Comparison of ENCODE assay signal across 22 cellular contexts in genomic region chr9:137750007-137750406, GRCh38.
"Had no signal": no experiment of that assay in that cellular context is flagged by ENCODE, and none has a peak within 500 bp of the region (broad histone marks: within the 10 kb centered on the region; RNA-seq: fewer than 3 reads in every experiment).

No MANE protein-coding gene starts in this region.

- H3K9me3 Mint-ChIP-seq: activated B cell treated with CpG ODN at 0.5 μM for 24 hours; activated naive CD4-positive, alpha-beta T cell treated with anti-CD3 and anti-CD28 coated beads, Interleukin-2, amount 50 U/mL, for 24 hours; immature natural killer cell; memory B cell had no signal

- DNase-seq: activated B cell treated with CpG ODN at 0.5 μM for 24 hours; activated CD4-positive, alpha-beta T cell treated with anti-CD3 and anti-CD28 coated beads for 48 hours; activated CD8-positive, alpha-beta memory T cell treated with anti-CD3 and anti-CD28 coated beads, Interleukin-2, amount 50 U/mL, for 4 hours; activated gamma-delta T cell; activated T-cell treated with anti-CD3 and anti-CD28 coated beads, Interleukin-2, amount 50 U/mL, for 48 hours; adrenal gland; effector CD4-positive, alpha-beta T cell; esophagus squamous epithelium; immature natural killer cell; left ventricle myocardium superior; sigmoid colon; stimulated activated CD4-positive, alpha-beta T cell treated with anti-CD3 and anti-CD28 coated beads, Interleukin-4, amount 100 ng/mL, for 4 hours; stimulated activated naive CD4-positive, alpha-beta T cell; substantia nigra; tibial artery had no signal

- H3K27me3 ChIP-seq: adrenal gland, esophagus squamous epithelium, neutrophil, sigmoid colon, tibial artery had no signal

- H3K4me3 ChIP-seq: adrenal gland, esophagus squamous epithelium, sigmoid colon, tibial artery had no signal

- H3K4me1 ChIP-seq: parathyroid adenoma, sigmoid colon had no signal

- H3K27ac ChIP-seq: adrenal gland, esophagus squamous epithelium, neutrophil, parathyroid adenoma, sigmoid colon, tibial artery had no signal

- H3K9me3 ChIP-seq: adrenal gland, neutrophil, sigmoid colon, tibial artery had no signal

- FAIRE-seq: astrocyte, bronchial epithelial cell, endothelial cell of umbilical vein had no signal

- H3K27ac Mint-ChIP-seq: activated B cell treated with CpG ODN at 0.5 μM for 24 hours; activated naive CD4-positive, alpha-beta T cell treated with anti-CD3 and anti-CD28 coated beads, Interleukin-2, amount 50 U/mL, for 24 hours had no signal

- H3K27me3 Mint-ChIP-seq: activated B cell treated with CpG ODN at 0.5 μM for 24 hours; activated naive CD4-positive, alpha-beta T cell treated with anti-CD3 and anti-CD28 coated beads, Interleukin-2, amount 50 U/mL, for 24 hours; memory B cell had no signal

- H3K4me3 Mint-ChIP-seq: activated B cell treated with CpG ODN at 0.5 μM for 24 hours; activated naive CD4-positive, alpha-beta T cell treated with anti-CD3 and anti-CD28 coated beads, Interleukin-2, amount 50 U/mL, for 24 hours; immature natural killer cell; memory B cell had no signal
